Comparison of ENCODE assay signal across 15 cellular contexts in genomic region chr17:73592079-73592415, GRCh38. TPM values are rescaled to one million over a fixed set of nuclear protein-coding genes. Genes with fewer than 3 reads are reported as not detected.
DNase-seq lines count a peak whose midpoint lies in the region; ATAC-seq and TF ChIP-seq lines count a peak whose summit lies in the region.
"Had no signal": no experiment of that assay in that cellular context is flagged by ENCODE, and none has a peak within 500 bp of the region (broad histone marks: within the 10 kb centered on the region; RNA-seq: fewer than 3 reads in every experiment).

No MANE protein-coding gene starts in this region.

- H3K4me3 ChIP-seq in OCI-LY7 (ENCODE audit: low read depth, low read length, poor library complexity, severe bottlenecking) (peak overlapping the region; percentile 64), colonic mucosa (no peak overlapping the region), gastroesophageal sphincter (no peak overlapping the region)
- H3K4me3 ChIP-seq: body of pancreas, lower lobe of right lung, neural progenitor cell, upper lobe of left lung had no signal

- no peak for ATAC-seq in CD4-positive, alpha-beta T cell (ENCODE audit: poor library complexity)
- no peak for ATAC-seq in foreskin keratinocyte
- no peak for ATAC-seq in gastroesophageal sphincter
- ATAC-seq: body of pancreas, right cardiac atrium had no signal

- no peak for TF ChIP-seq CTCF in CD4-positive, alpha-beta T cell (IDR thresholded peaks at IDR 0.05)
- TF ChIP-seq CTCF in OCI-LY7 (conservative IDR thresholded peaks at IDR 0.05; ENCODE audit: low read length) (no peak), colonic mucosa (IDR thresholded peaks at IDR 0.05) (no peak), foreskin keratinocyte (conservative IDR thresholded peaks at IDR 0.05) (no peak), gastroesophageal sphincter (IDR thresholded peaks at IDR 0.05) (no peak)

- peak overlapping the region; percentile 64 for H3K4me3 Mint-ChIP-seq in CD4-positive, alpha-beta T cell
- H3K4me3 Mint-ChIP-seq: neural progenitor cell had no signal

- no peaks in the 10 kb centered on the region; the same call in 1 of the 2 replicates for H3K79me2 ChIP-seq in OCI-LY7 (ENCODE audit: insufficient read depth, low read depth, low read length)

- no peaks in the 10 kb centered on the region for H3K27me3 ChIP-seq in CD4-positive, alpha-beta T cell (ENCODE audit: control insufficient read depth, insufficient read depth, low read length)
- H3K27me3 ChIP-seq in colonic mucosa, result no peaks in the 10 kb centered on the region
- H3K27me3 ChIP-seq in foreskin keratinocyte, result peaks cover 15% of the 10 kb centered on the region
- peaks cover 19% of the 10 kb centered on the region for H3K27me3 ChIP-seq in gastroesophageal sphincter
- H3K27me3 ChIP-seq: body of pancreas, neural progenitor cell, upper lobe of left lung had no signal

- H3K27ac Mint-ChIP-seq in CD4-positive, alpha-beta T cell, result peak overlapping the region; percentile 90
- H3K27ac Mint-ChIP-seq: neural progenitor cell had no signal

- intact Hi-C loops in CD4-positive, alpha-beta T cell (cut with DNase I, micrococcal nuclease), result loop anchor here (2.0 to 10.0 kb wide), 6 partner anchors 47 to 245 kb away; no protein-coding TSS in a partner anchor
- intact Hi-C loops in OCI-LY7 (cut with micrococcal nuclease; ENCODE audit: unreplicated experiment), result loop anchor here (5.0 to 10.0 kb wide), 2 partner anchors 620 to 1567 kb away; partner anchors contain the start of gene TTYH2
- intact Hi-C loops in colonic mucosa (cut with DNase I), result no loop called here

- H3K27me3 Mint-ChIP-seq in CD4-positive, alpha-beta T cell, result no peaks in the 10 kb centered on the region

- no peak for TF ChIP-seq POLR2A in gastroesophageal sphincter (IDR thresholded peaks at IDR 0.05)

- H3K9ac ChIP-seq in colonic mucosa (ENCODE audit: low read depth in 2 of 2, low read length in 2 of 2), result no peak overlapping the region
- H3K9ac ChIP-seq: neural progenitor cell had no signal

- POLR2A ChIA-PET in CD4-positive, alpha-beta T cell (lab: Charles Lee), result interaction anchor here (0.7 to 4.3 kb wide), 12 partner anchors 13 to 621 kb away, joined by 3 to 39 read pairs (median 4); partner anchors contain the start of genes SDK2 and TTYH2
- POLR2A ChIA-PET in OCI-LY7 (lab: Charles Lee), result interaction anchor here (0.8 to 3.9 kb wide), 5 partner anchors 7 to 321 kb away, joined by 3 to 18 read pairs (median 3); no protein-coding TSS in a partner anchor

- no peak overlapping the region for H2AFZ ChIP-seq in OCI-LY7 (ENCODE audit: low read length)
- H2AFZ ChIP-seq: neural progenitor cell had no signal

- no peak for TF ChIP-seq EP300 in gastroesophageal sphincter (IDR thresholded peaks at IDR 0.05)

- no peaks in the 10 kb centered on the region for H3K9me2 ChIP-seq in OCI-LY7 (ENCODE audit: insufficient read depth, low read length)

- no peak for DNase-seq in CD4-positive, alpha-beta T cell
- DNase-seq in GDM1 (lab: John Stamatoyannopoulos, UW) (peak; percentile 63), OCI-LY7 (ENCODE audit: low spot score) (no peak), colonic mucosa (no peak), foreskin keratinocyte (no peak), KG1 (lab: John Stamatoyannopoulos, UW) (no peak)
- DNase-seq: body of pancreas, lower lobe of right lung, NCI-H1048, NCI-H2171 treated with DMSO at 0.1 percent for 48 hours, SHP77, upper lobe of left lung had no signal

- no peaks in the 10 kb centered on the region for H3K9me3 Mint-ChIP-seq in CD4-positive, alpha-beta T cell
- H3K9me3 Mint-ChIP-seq: neural progenitor cell had no signal

- 63 to 79% methylated on average over 2 to 3 of the region's 6 CpGs for WGBS in gastroesophageal sphincter (ENCODE audit: low coverage in 1 of 2), 2 donors

- H3K27ac ChIP-seq in CD4-positive, alpha-beta T cell (ENCODE audit: low read depth, low read length), result peak overlapping the region; percentile 61
- H3K27ac ChIP-seq in OCI-LY7 (ENCODE audit: low read depth, low read length, poor library complexity, severe bottlenecking) (peak overlapping the region; percentile 96), colonic mucosa (peak overlapping the region; percentile 22), foreskin keratinocyte (no peak overlapping the region), gastroesophageal sphincter (no peak overlapping the region)
- H3K27ac ChIP-seq: body of pancreas, lower lobe of right lung, neural progenitor cell had no signal

- H3K36me3 ChIP-seq in OCI-LY7 (ENCODE audit: insufficient read depth, low read length) (no peaks in the 10 kb centered on the region), colonic mucosa (no peaks in the 10 kb centered on the region), gastroesophageal sphincter (no peaks in the 10 kb centered on the region)
- H3K36me3 ChIP-seq: lower lobe of right lung, neural progenitor cell, upper lobe of left lung had no signal

- no TSS peak for BruUV-seq in OCI-LY7 (replicated peaks; lab: Mats Ljungman, UMichigan)

- H3K9me3 ChIP-seq in CD4-positive, alpha-beta T cell (ENCODE audit: control insufficient read depth, low read length), result no peaks in the 10 kb centered on the region
- H3K9me3 ChIP-seq in OCI-LY7 (ENCODE audit: low read length) (no peaks in the 10 kb centered on the region), colonic mucosa (no peaks in the 10 kb centered on the region), gastroesophageal sphincter (no peaks in the 10 kb centered on the region)
- H3K9me3 ChIP-seq: body of pancreas, lower lobe of right lung, upper lobe of left lung had no signal

- H3K36me3 Mint-ChIP-seq in CD4-positive, alpha-beta T cell (ENCODE audit: low read depth), result no peaks in the 10 kb centered on the region

- H3K4me1 ChIP-seq in OCI-LY7 (ENCODE audit: insufficient read depth, low read length, poor library complexity, severe bottlenecking) (peaks cover 91% of the 10 kb centered on the region), colonic mucosa (no peaks in the 10 kb centered on the region), foreskin keratinocyte (no peaks in the 10 kb centered on the region), gastroesophageal sphincter (no peaks in the 10 kb centered on the region)
- H3K4me1 ChIP-seq: body of pancreas had no signal

- CTCF ChIA-PET in CD4-positive, alpha-beta T cell (lab: Charles Lee), result no interaction called here
- CTCF ChIA-PET in OCI-LY7 (lab: Charles Lee; ENCODE audit: unreplicated experiment), result interaction anchor here (1.0 to 1.2 kb wide), 2 partner anchors 8 to 119 kb away, joined by 3 to 5 read pairs; no protein-coding TSS in a partner anchor

- peak overlapping the region; percentile 76 for H3K4me2 ChIP-seq in OCI-LY7 (ENCODE audit: low read length)
- H3K4me2 ChIP-seq: neural progenitor cell had no signal

- peaks cover 93% of the 10 kb centered on the region for H3K4me1 Mint-ChIP-seq in CD4-positive, alpha-beta T cell (ENCODE audit: low read depth)

- H4K20me1 ChIP-seq in OCI-LY7 (ENCODE audit: insufficient read depth, low read length), result no peaks in the 10 kb centered on the region

RNA-seq across cellular contexts. Expression of gene SDK2, which starts 52.2 kb away (rescaled TPM):
- total RNA-seq in CD4-positive, alpha-beta T cell, result 1 to 10 TPM; 8.1 to 8.2 TPM
- 1.8 and 3.5 TPM in 2 replicates for total RNA-seq in OCI-LY7 (2014; rRNA removed; shearing (Covaris generic))
- total RNA-seq in OCI-LY7 (2022) (0.22 and 0.32 TPM in 2 replicates), colonic mucosa (1 to 10 TPM in 1 of 2 donors, under 1 TPM in 1; 0.94 to 1.2 TPM), foreskin keratinocyte (3.0 and 3.4 TPM in 2 replicates), gastroesophageal sphincter (1 to 10 TPM in 1 of 4 donors, under 1 TPM in 3; 0.31 to 2.0 (median 0.78) TPM)
- 0.84 and 0.93 TPM in 2 replicates for polyA plus RNA-seq in foreskin keratinocyte

Comparison
In these comparisons a context has a peak if more than half of its experiments do, and no peak if none do; other contexts are left out.
1. H3K27ac ChIP-seq: peak in CD4-positive, alpha-beta T cell (single experiment), OCI-LY7 (single experiment) and colonic mucosa (single experiment); none in foreskin keratinocyte (single experiment) and gastroesophageal sphincter (0 of 4).